21 cellular contexts compared by ENCODE assay signal in the genomic region with DNA sequence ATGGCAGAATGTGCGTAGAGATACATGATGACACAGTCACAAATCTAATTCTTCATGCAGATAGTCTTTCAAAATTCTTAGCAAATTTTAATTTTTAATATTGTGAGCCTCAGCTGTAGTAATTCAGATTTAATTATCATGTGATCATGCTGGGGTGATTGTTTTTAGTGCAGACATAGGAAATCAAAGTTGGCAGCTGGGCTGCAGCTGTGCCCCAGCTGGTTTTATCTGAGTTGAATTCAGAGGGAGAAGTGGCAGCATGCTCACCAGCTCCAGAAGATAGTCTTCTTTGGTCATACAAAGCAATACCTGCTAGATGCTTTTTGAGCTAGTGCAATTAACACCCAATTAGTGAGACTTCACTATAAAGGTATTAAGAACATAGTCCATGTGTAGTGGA.
"Had no signal": no experiment of that assay in that cellular context is flagged by ENCODE, and none has a peak within 500 bp of the region (broad histone marks: within the 10 kb centered on the region; RNA-seq: fewer than 3 reads in every experiment).

No MANE protein-coding gene starts in this region.

- H3K4me1 Mint-ChIP-seq: memory B cell had no signal

- H3K9me3 Mint-ChIP-seq: activated CD4-positive, alpha-beta memory T cell treated with anti-CD3 and anti-CD28 coated beads for 36 hours; activated T-helper 1 cell treated with anti-CD3 and anti-CD28 coated beads, Interleukin-12 subunit alpha, Interleukin-12 subunit beta, Interleukin-2, Interleukin-4 antibody, amounts not matched to agents 30 ng/mL and 10 ng/mL and 1 ng/mL, durations not matched to agents 14 hours and 24 hours and 36 hours; memory B cell; naive thymus-derived CD4-positive, alpha-beta T cell; stimulated activated effector memory CD8-positive, alpha-beta T cell treated with anti-CD3 and anti-CD28 coated beads, Interleukin-12 subunit alpha, Interleukin-12 subunit beta, amount 100 ng/mL, for 72 hours; WTC11 had no signal

- H3K4me1 ChIP-seq: pancreas, right lobe of liver, testis had no signal

- H3K27ac Mint-ChIP-seq: activated CD4-positive, alpha-beta memory T cell treated with anti-CD3 and anti-CD28 coated beads for 36 hours; activated CD4-positive, alpha-beta T cell treated with anti-CD3 and anti-CD28 coated beads for 36 hours; activated naive CD8-positive, alpha-beta T cell; activated T-helper 1 cell treated with anti-CD3 and anti-CD28 coated beads, Interleukin-12 subunit alpha, Interleukin-12 subunit beta, Interleukin-2, Interleukin-4 antibody, amounts not matched to agents 30 ng/mL and 10 ng/mL and 1 ng/mL, durations not matched to agents 14 hours and 24 hours and 36 hours; memory B cell; naive thymus-derived CD4-positive, alpha-beta T cell; stimulated activated effector memory CD8-positive, alpha-beta T cell treated with anti-CD3 and anti-CD28 coated beads, Interleukin-12 subunit alpha, Interleukin-12 subunit beta, amount 100 ng/mL, for 72 hours; WTC11 had no signal

- DNase-seq: activated CD4-positive, alpha-beta memory T cell treated with anti-CD3 and anti-CD28 coated beads for 36 hours; activated CD4-positive, alpha-beta T cell treated with anti-CD3 and anti-CD28 coated beads for 36 hours; activated gamma-delta T cell treated with Interleukin-2 at 50 U/mL for 16 hours; activated T-cell treated with anti-CD3 and anti-CD28 coated beads for 4 hours; dermis blood vessel endothelial cell; effector memory CD4-positive, alpha-beta T cell; heart right ventricle; left ventricle myocardium superior; naive thymus-derived CD4-positive, alpha-beta T cell; pancreas; right lobe of liver; stimulated activated CD4-positive, alpha-beta T cell treated with anti-CD3 and anti-CD28 coated beads, Interleukin-4, amount 100 ng/mL, for 1 hour; testis; upper lobe of left lung had no signal

- H3K4me3 ChIP-seq: cardiac muscle cell, esophagus muscularis mucosa, heart right ventricle, pancreas, right lobe of liver, testis, upper lobe of left lung had no signal

- H3K36me3 ChIP-seq: cardiac muscle cell, esophagus muscularis mucosa, heart right ventricle, pancreas, right lobe of liver, upper lobe of left lung had no signal

- H3K4me3 Mint-ChIP-seq: activated CD4-positive, alpha-beta memory T cell treated with anti-CD3 and anti-CD28 coated beads for 36 hours; activated CD4-positive, alpha-beta T cell treated with anti-CD3 and anti-CD28 coated beads for 36 hours; activated naive CD8-positive, alpha-beta T cell; activated T-helper 1 cell treated with anti-CD3 and anti-CD28 coated beads, Interleukin-12 subunit alpha, Interleukin-12 subunit beta, Interleukin-2, Interleukin-4 antibody, amounts not matched to agents 30 ng/mL and 10 ng/mL and 1 ng/mL, durations not matched to agents 14 hours and 24 hours and 36 hours; memory B cell; naive thymus-derived CD4-positive, alpha-beta T cell; stimulated activated effector memory CD8-positive, alpha-beta T cell treated with anti-CD3 and anti-CD28 coated beads, Interleukin-12 subunit alpha, Interleukin-12 subunit beta, amount 100 ng/mL, for 72 hours; WTC11 had no signal

- H3K27ac ChIP-seq: esophagus muscularis mucosa, heart right ventricle, pancreas, right lobe of liver, testis, upper lobe of left lung had no signal

- H3K9me3 ChIP-seq: esophagus muscularis mucosa, heart right ventricle, pancreas, right lobe of liver, testis, upper lobe of left lung had no signal

- H3K36me3 Mint-ChIP-seq: activated CD4-positive, alpha-beta memory T cell treated with anti-CD3 and anti-CD28 coated beads for 36 hours; activated naive CD8-positive, alpha-beta T cell; memory B cell; naive thymus-derived CD4-positive, alpha-beta T cell; stimulated activated effector memory CD8-positive, alpha-beta T cell treated with anti-CD3 and anti-CD28 coated beads, Interleukin-12 subunit alpha, Interleukin-12 subunit beta, amount 100 ng/mL, for 72 hours; WTC11 had no signal

- H3K27me3 Mint-ChIP-seq: activated CD4-positive, alpha-beta memory T cell treated with anti-CD3 and anti-CD28 coated beads for 36 hours; activated CD4-positive, alpha-beta T cell treated with anti-CD3 and anti-CD28 coated beads for 36 hours; activated naive CD8-positive, alpha-beta T cell; memory B cell; naive thymus-derived CD4-positive, alpha-beta T cell had no signal

- H3K27me3 ChIP-seq: cardiac muscle cell, esophagus muscularis mucosa, pancreas, right lobe of liver, testis, upper lobe of left lung had no signal
